8 cellular contexts compared by ENCODE assay signal in genomic region chr14:24232121-24232644, GRCh38. TPM values are rescaled to one million over a fixed set of nuclear protein-coding genes. Genes with fewer than 3 reads are reported as not detected.
DNase-seq lines count a peak whose midpoint lies in the region; ATAC-seq and TF ChIP-seq lines count a peak whose summit lies in the region.

Gene NEDD8, minus strand, starts transcription at chr14:24232367. Its CDS starts 100 bp downstream, at chr14:24232267.

- TF ChIP-seq CTCF in astrocyte of the cerebellum (IDR thresholded peaks at IDR 0.05; ENCODE audit: low read depth, low read length, missing control alignments) (no peak), hepatocyte (IDR thresholded peaks at IDR 0.05; ENCODE audit: poor library complexity) (no peak)

- WGBS in hepatocyte (ENCODE audit: low lambda C conversion rate, missing lambda C conversion rate): under 1% methylated on average over 30 of the region's 30 CpGs

- in situ Hi-C loops in astrocyte of the cerebellum (cut with HindIII; ENCODE audit: low sequenced_read_pairs): no loop called here

- H3K9me2 ChIP-seq in hepatocyte (replicated peaks; ENCODE audit: insufficient read depth): no peaks in the 10 kb centered on the region

- H2AFZ ChIP-seq in hepatocyte: peak within 1 kb of the TSS; percentile 98

- H4K20me1 ChIP-seq in hepatocyte (ENCODE audit: insufficient read depth, poor library complexity, severe bottlenecking): no peaks in the 10 kb centered on the region

- H3K27me3 ChIP-seq in hepatocyte: no peaks in the 10 kb centered on the region

- H3K4me3 ChIP-seq in astrocyte of the cerebellum (ENCODE audit: low read depth, low read length) (peak within 1 kb of the TSS; percentile 76), hepatocyte (peak within 1 kb of the TSS; percentile 96)

- no peaks in the 10 kb centered on the region for H3K36me3 ChIP-seq in hepatocyte (replicated peaks; ENCODE audit: insufficient read depth, low read depth)

- peak within 1 kb of the TSS; percentile 87 for H3K4me2 ChIP-seq in hepatocyte

- peak within 1 kb of the TSS; percentile 96 for H3K27ac ChIP-seq in hepatocyte

- ATAC-seq in GM18511 (IDR thresholded peaks at IDR 0.05; ENCODE audit: unreplicated experiment) (peak; percentile 82), HG03025 (IDR thresholded peaks at IDR 0.05; ENCODE audit: low FRiP score, unreplicated experiment) (peak; percentile 77)

- peaks cover 74% of the 10 kb centered on the region for H3K79me2 ChIP-seq in hepatocyte

- DNase-seq in NCI-H2081 (lab: John Stamatoyannopoulos, UW) (peak; percentile 79 to 87), T-helper 9 cell (peak; percentile 79), astrocyte of the cerebellum (ENCODE audit: low read depth) (peak; percentile 91), hepatocyte (ENCODE audit: low spot score) (peak; percentile 91), retina (peak; percentile 99), cortex of kidney (lab: John Stamatoyannopoulos, UW) (no peak)

- no peaks in the 10 kb centered on the region for H3K9me3 ChIP-seq in hepatocyte (ENCODE audit: low read depth)

- H3K4me1 ChIP-seq in hepatocyte (ENCODE audit: insufficient read depth): peaks cover 20% of the 10 kb centered on the region

RNA-seq across cellular contexts. Expression of gene NEDD8, which starts in this region (rescaled TPM):
- 158 and 162 TPM in 2 replicates for total RNA-seq in hepatocyte
- 326 TPM in 2 replicates for polyA plus RNA-seq in hepatocyte
